12 cellular contexts compared by ENCODE assay signal in genomic region chr9:91500509-91501011, GRCh38.
A peak's percentile ranks its signal among the peaks of the same experiment; 100 is the strongest.
DNase-seq lines count a peak whose midpoint lies in the region; ATAC-seq and TF ChIP-seq lines count a peak whose summit lies in the region.
"Had no signal": no experiment of that assay in that cellular context is flagged by ENCODE, and none has a peak within 500 bp of the region (broad histone marks: within the 10 kb centered on the region; RNA-seq: fewer than 3 reads in every experiment).

No MANE protein-coding gene starts in this region.

- no peaks in the 10 kb centered on the region for H3K9me3 ChIP-seq in endodermal cell (ENCODE audit: control insufficient read depth, low read length)
- H3K9me3 ChIP-seq: BLaER1 had no signal

- TF ChIP-seq CTCF in astrocyte of the spinal cord (IDR thresholded peaks at IDR 0.05; ENCODE audit: low read depth, low read length) (no peak), endodermal cell (conservative IDR thresholded peaks at IDR 0.05) (no peak)

- DNase-seq in activated CD8-positive, alpha-beta memory T cell treated with anti-CD3 and anti-CD28 coated beads, Interleukin-2, amount 10 ng/mL, durations not matched to agents 7 days and 5 days = peak; percentile 55
- DNase-seq in activated CD8-positive, alpha-beta memory T cell treated with anti-CD3 and anti-CD28 coated beads for 24 hours = no peak
- DNase-seq in astrocyte of the spinal cord (ENCODE audit: low read depth, low spot score) (peak; percentile 93), renal cortical epithelial cell (ENCODE audit: low read depth) (peak; percentile 66), NCI-H446 treated with DMSO at 0.1 percent for 48 hours (lab: John Stamatoyannopoulos, UW) (no peak), endodermal cell (no peak)
- DNase-seq: left ventricle myocardium superior, NCI-H2081 had no signal

- H3K9me3 Mint-ChIP-seq in activated CD8-positive, alpha-beta memory T cell treated with anti-CD3 and anti-CD28 coated beads, Interleukin-2, amount 10 ng/mL, durations not matched to agents 7 days and 5 days (ENCODE audit: low read depth) = no peaks in the 10 kb centered on the region
- no peaks in the 10 kb centered on the region for H3K9me3 Mint-ChIP-seq in endodermal cell

- in situ Hi-C loops in astrocyte of the spinal cord (cut with HindIII; ENCODE audit: low sequenced_read_pairs) = no loop called here

- peaks cover 13% of the 10 kb centered on the region for H3K4me1 Mint-ChIP-seq in activated CD8-positive, alpha-beta memory T cell treated with anti-CD3 and anti-CD28 coated beads, Interleukin-2, amount 10 ng/mL, durations not matched to agents 7 days and 5 days
- H3K4me1 Mint-ChIP-seq in endodermal cell = no peaks in the 10 kb centered on the region

- no peaks in the 10 kb centered on the region for H3K36me3 Mint-ChIP-seq in activated CD8-positive, alpha-beta memory T cell treated with anti-CD3 and anti-CD28 coated beads, Interleukin-2, amount 10 ng/mL, durations not matched to agents 7 days and 5 days
- H3K36me3 Mint-ChIP-seq in endodermal cell (ENCODE audit: low read depth) = no peaks in the 10 kb centered on the region

- no peaks in the 10 kb centered on the region for H3K27me3 ChIP-seq in endodermal cell (ENCODE audit: control insufficient read depth, insufficient read depth, low read length, poor library complexity, severe bottlenecking)
- H3K27me3 ChIP-seq: BLaER1 had no signal

- H3K4me3 Mint-ChIP-seq in activated CD8-positive, alpha-beta memory T cell treated with anti-CD3 and anti-CD28 coated beads, Interleukin-2, amount 10 ng/mL, durations not matched to agents 7 days and 5 days = no peak overlapping the region
- H3K4me3 Mint-ChIP-seq in endodermal cell = no peak overlapping the region

- peaks cover 24% of the 10 kb centered on the region for H3K27me3 Mint-ChIP-seq in activated CD8-positive, alpha-beta memory T cell treated with anti-CD3 and anti-CD28 coated beads, Interleukin-2, amount 10 ng/mL, durations not matched to agents 7 days and 5 days
- no peaks in the 10 kb centered on the region for H3K27me3 Mint-ChIP-seq in endodermal cell (ENCODE audit: insufficient read depth)

- H3K4me1 ChIP-seq in endodermal cell (ENCODE audit: control insufficient read depth, insufficient read depth, low read length) = no peaks in the 10 kb centered on the region
- H3K4me1 ChIP-seq: BLaER1 had no signal

- H3K27ac ChIP-seq in endodermal cell (ENCODE audit: low read depth, low read length) = no peak overlapping the region
- H3K27ac ChIP-seq: BLaER1, VCaP had no signal

- H3K4me3 ChIP-seq in astrocyte of the spinal cord (ENCODE audit: low read depth, low read length) (no peak overlapping the region), endodermal cell (ENCODE audit: low read length) (no peak overlapping the region)
- H3K4me3 ChIP-seq: BLaER1 had no signal

- H3K36me3 ChIP-seq in endodermal cell (ENCODE audit: control insufficient read depth, insufficient read depth, low read length) = no peaks in the 10 kb centered on the region
- H3K36me3 ChIP-seq: BLaER1 had no signal

- no peak overlapping the region for H3K9ac ChIP-seq in endodermal cell (ENCODE audit: extremely low read depth, low read length, poor library complexity, severe bottlenecking)
- H3K9ac ChIP-seq: BLaER1 had no signal

- no peak overlapping the region for H3K27ac Mint-ChIP-seq in activated CD8-positive, alpha-beta memory T cell treated with anti-CD3 and anti-CD28 coated beads, Interleukin-2, amount 10 ng/mL, durations not matched to agents 7 days and 5 days
- H3K27ac Mint-ChIP-seq in endodermal cell = no peak overlapping the region

- ATAC-seq in activated CD8-positive, alpha-beta memory T cell treated with anti-CD3 and anti-CD28 coated beads, Interleukin-2, amount 10 ng/mL, durations not matched to agents 7 days and 5 days = peak; percentile 82
- ATAC-seq in HG03460 (IDR thresholded peaks at IDR 0.05; ENCODE audit: unreplicated experiment) (peak; percentile 57), GM19455 (IDR thresholded peaks at IDR 0.05; ENCODE audit: unreplicated experiment) (no peak)
- ATAC-seq: left ventricle myocardium superior had no signal

- CTCF ChIA-PET in activated CD8-positive, alpha-beta memory T cell treated with anti-CD3 and anti-CD28 coated beads, Interleukin-2, amount 10 ng/mL, durations not matched to agents 7 days and 5 days (lab: Charles Lee) = no interaction called here

- WGBS in endodermal cell (ENCODE audit: insufficient coverage in 1 of 2, insufficient read length in 1 of 2), 2 experiments = 88 to 100% methylated on average over 5 to 9 of the region's 9 CpGs

Comparison
In these comparisons a context has a peak if more than half of its experiments do, and no peak if none do; other contexts are left out.
1. DNase-seq: peak in activated CD8-positive, alpha-beta memory T cell treated with anti-CD3 and anti-CD28 coated beads, Interleukin-2, amount 10 ng/mL, durations not matched to agents 7 days and 5 days (single experiment), astrocyte of the spinal cord (single experiment) and renal cortical epithelial cell (single experiment); none in activated CD8-positive, alpha-beta memory T cell treated with anti-CD3 and anti-CD28 coated beads for 24 hours (single experiment), NCI-H446 treated with DMSO at 0.1 percent for 48 hours (single experiment) and endodermal cell (single experiment).